In the genomic region with DNA sequence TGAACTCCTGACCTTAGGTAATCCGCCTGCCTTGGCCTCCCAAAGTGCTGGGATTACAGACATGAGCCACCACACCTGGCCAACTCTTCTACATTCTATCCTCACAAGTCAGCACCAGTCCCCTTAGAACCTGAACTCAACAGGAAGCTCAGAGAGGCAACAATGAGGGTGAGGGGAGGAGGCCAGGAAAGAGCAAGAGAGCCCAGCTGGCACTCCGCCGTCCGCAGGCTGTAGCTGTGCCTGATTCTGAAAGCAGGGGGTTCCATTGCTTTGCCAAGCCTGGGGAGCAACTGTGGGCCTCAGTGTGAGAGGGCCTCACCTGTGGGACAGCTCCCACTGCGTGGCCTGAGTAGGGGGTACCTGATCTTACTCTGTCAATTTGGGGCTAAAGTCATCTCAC, we compare ENCODE assay signal across 12 cellular contexts. TPM values are rescaled to one million over a fixed set of nuclear protein-coding genes. Genes with fewer than 3 reads are reported as not detected.
A peak's percentile ranks its signal among the peaks of the same experiment; 100 is the strongest.
DNase-seq lines count a peak whose midpoint lies in the region; ATAC-seq and TF ChIP-seq lines count a peak whose summit lies in the region.
"Had no signal": no experiment of that assay in that cellular context is flagged by ENCODE, and none has a peak within 500 bp of the region (broad histone marks: within the 10 kb centered on the region; RNA-seq: fewer than 3 reads in every experiment).

No MANE protein-coding gene starts in this region.

- H3K4me3 Mint-ChIP-seq in CD14-positive monocyte = no peak overlapping the region
- H3K4me3 Mint-ChIP-seq in central memory CD8-positive, alpha-beta T cell = no peak overlapping the region
- H3K4me3 Mint-ChIP-seq in osteocyte (ENCODE audit: unreplicated experiment) = no peak overlapping the region
- H3K4me3 Mint-ChIP-seq: memory B cell had no signal

- no peak for TF ChIP-seq POLR2A in lower leg skin (IDR thresholded peaks at IDR 0.05)

- intact Hi-C loops in CD14-positive monocyte (cut with micrococcal nuclease) (no loop called here), lower leg skin (cut with DNase I; ENCODE audit: low total_unique reads) (no loop called here)

- WGBS in lower leg skin, 2 donors = 78 to 89% methylated on average over 5 of the region's 5 CpGs

- H3K27ac Mint-ChIP-seq in CD14-positive monocyte = peak overlapping the region; percentile 91 to 96 (median 93)
- peak overlapping the region; percentile 88 for H3K27ac Mint-ChIP-seq in central memory CD8-positive, alpha-beta T cell (ENCODE audit: low read depth)
- H3K27ac Mint-ChIP-seq in osteocyte (ENCODE audit: unreplicated experiment) = peak overlapping the region; percentile 38
- H3K27ac Mint-ChIP-seq: memory B cell had no signal

- H3K4me1 Mint-ChIP-seq in CD14-positive monocyte = peaks cover 54% of the 10 kb centered on the region
- H3K4me1 Mint-ChIP-seq in central memory CD8-positive, alpha-beta T cell = peaks cover 34% of the 10 kb centered on the region
- peaks cover 32% of the 10 kb centered on the region for H3K4me1 Mint-ChIP-seq in osteocyte (ENCODE audit: unreplicated experiment)

- ATAC-seq in central memory CD8-positive, alpha-beta T cell (replicated peaks; ENCODE audit: extremely low read depth, poor library complexity, severe bottlenecking) = peak; percentile 34
- no peak for ATAC-seq in GM18511 (IDR thresholded peaks at IDR 0.05; ENCODE audit: unreplicated experiment)
- ATAC-seq: esophagus mucosa had no signal

- H3K4me3 ChIP-seq in lower leg skin (ENCODE audit: low read depth, poor library complexity, severe bottlenecking) = no peak overlapping the region

- H3K27me3 Mint-ChIP-seq in CD14-positive monocyte (ENCODE audit: low read depth in 3 of 3) (no peaks in the 10 kb centered on the region), osteocyte (ENCODE audit: unreplicated experiment) (no peaks in the 10 kb centered on the region)
- H3K27me3 Mint-ChIP-seq in central memory CD8-positive, alpha-beta T cell = no peaks in the 10 kb centered on the region
- H3K27me3 Mint-ChIP-seq: memory B cell had no signal

- no peak for DNase-seq in CD14-positive monocyte (ENCODE audit: low spot score)
- peak; percentile 53 for DNase-seq in NCI-H510A treated with DMSO at 0.1 percent for 48 hours (lab: John Stamatoyannopoulos, UW)
- DNase-seq in central memory CD8-positive, alpha-beta T cell (ENCODE audit: low spot score in 2 of 2) = no peak
- DNase-seq in osteocyte (ENCODE audit: extremely low spot score, unreplicated experiment) = no peak
- no peak for DNase-seq in lower leg skin (ENCODE audit: low spot score in 2 of 2)
- DNase-seq in NCI-H2029 (lab: John Stamatoyannopoulos, UW) = no peak
- DNase-seq in C1 segment of cervical spinal cord (lab: John Stamatoyannopoulos, UW) = no peak
- DNase-seq: NCI-H1436, NCI-H526 treated with DMSO at 0.1 percent for 48 hours had no signal

- H3K36me3 Mint-ChIP-seq in CD14-positive monocyte = peaks cover 34 to 41% of the 10 kb centered on the region in 2 donors
- peaks cover 16% of the 10 kb centered on the region for H3K36me3 Mint-ChIP-seq in central memory CD8-positive, alpha-beta T cell (ENCODE audit: insufficient read depth)
- H3K36me3 Mint-ChIP-seq in osteocyte (ENCODE audit: unreplicated experiment) = peaks cover 15% of the 10 kb centered on the region

- TF ChIP-seq CTCF in CD14-positive monocyte (IDR thresholded peaks at IDR 0.05) (no peak), osteocyte (IDR thresholded peaks at IDR 0.05) (no peak), lower leg skin (IDR thresholded peaks at IDR 0.05) (no peak)

- H3K9me3 Mint-ChIP-seq in CD14-positive monocyte (peaks cover 0 to 1% (median 0%) of the 10 kb centered on the region in 7 donors), osteocyte (ENCODE audit: unreplicated experiment) (no peaks in the 10 kb centered on the region)
- no peaks in the 10 kb centered on the region for H3K9me3 Mint-ChIP-seq in central memory CD8-positive, alpha-beta T cell
- H3K9me3 Mint-ChIP-seq: memory B cell had no signal

RNA-seq across cellular contexts. Expression of a gene that starts 18.7 kb away (rescaled TPM):
- 10 to 100 TPM; 40.2 to 65.9 TPM for polyA plus RNA-seq in CD14-positive monocyte
- total RNA-seq in osteocyte = 42.0 and 45.0 TPM in 2 replicates
- 10 to 100 TPM; 58.7 to 73.1 (median 63.0) TPM for total RNA-seq in lower leg skin

RNA-seq across cellular contexts. Expression of a gene that starts 30.6 kb away (rescaled TPM):
- 100 to 1,000 TPM; 224 to 234 TPM for polyA plus RNA-seq in CD14-positive monocyte
- total RNA-seq in osteocyte (46.5 and 48.2 TPM in 2 replicates), lower leg skin (10 to 100 TPM; 21.0 to 32.2 (median 27.0) TPM)

RNA-seq across cellular contexts. Expression of a gene that starts 43.6 kb away (rescaled TPM):
- 10 to 100 TPM; 16.6 to 19.1 TPM for polyA plus RNA-seq in CD14-positive monocyte
- 113 and 115 TPM in 2 replicates for total RNA-seq in osteocyte
- 10 to 100 TPM; 29.8 to 35.5 (median 34.3) TPM for total RNA-seq in lower leg skin

Comparison
In these comparisons a context has a peak if more than half of its experiments do, and no peak if none do; other contexts are left out.
1. H3K27ac Mint-ChIP-seq: peak in every context shown above with its lines; median percentile 93 in CD14-positive monocyte; 88 in central memory CD8-positive, alpha-beta T cell; 38 in osteocyte.